ENCODE assay signal across 15 cellular contexts in the genomic region with DNA sequence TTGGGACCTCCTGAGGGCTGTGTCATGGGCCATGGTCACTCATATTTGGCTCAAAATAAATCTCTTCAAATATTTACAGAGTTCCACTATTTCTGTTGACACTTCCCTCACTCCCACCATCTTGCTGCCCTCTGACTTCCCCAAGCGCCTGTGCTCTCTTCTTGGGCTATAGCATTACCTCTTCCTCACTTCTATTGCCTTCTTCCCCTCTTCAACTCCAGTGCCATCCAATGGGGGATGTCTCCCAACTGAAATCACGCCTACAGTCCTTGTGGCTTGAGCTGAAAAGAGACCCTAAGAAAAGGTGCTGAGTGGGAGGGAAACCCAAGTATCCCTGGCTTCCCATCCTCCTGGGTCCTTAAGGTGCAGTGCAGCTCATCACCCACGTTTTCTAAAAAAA. TPM values are rescaled to one million over a fixed set of nuclear protein-coding genes. Genes with fewer than 3 reads are reported as not detected.
DNase-seq lines count a peak whose midpoint lies in the region; ATAC-seq, FAIRE-seq and TF ChIP-seq lines count a peak whose summit lies in the region.
"Had no signal": no experiment of that assay in that cellular context is flagged by ENCODE, and none has a peak within 500 bp of the region (broad histone marks: within the 10 kb centered on the region; RNA-seq: fewer than 3 reads in every experiment).

No MANE protein-coding gene starts in this region.

- H3K36me3 Mint-ChIP-seq in GM23338 (ENCODE audit: low read depth) (peaks cover 21% of the 10 kb centered on the region), progenitor cell of endocrine pancreas (ENCODE audit: insufficient read depth) (no peaks in the 10 kb centered on the region)

- H3K4me3 ChIP-seq in GM23338 (peak overlapping the region; percentile 37; the same call in 1 of the 2 replicates), HUES6 (ENCODE audit: low read depth, low read length) (no peak overlapping the region; the same call in 1 of the 2 replicates), keratinocyte (ENCODE audit: control insufficient read depth in 2 of 3, extremely low read depth in 1 of 3, insufficient read depth in 2 of 3, low read depth in 1 of 3, low read length in 3 of 3) (no peak overlapping the region)
- H3K4me3 ChIP-seq: GM12878 had no signal

- H4K20me1 ChIP-seq in GM23338 (replicated peaks; ENCODE audit: insufficient read depth), result no peaks in the 10 kb centered on the region; the same call in 1 of the 2 replicates
- H4K20me1 ChIP-seq in keratinocyte (ENCODE audit: control insufficient read depth, extremely low read depth, insufficient read depth, low read length), result no peaks in the 10 kb centered on the region

- H3K9ac ChIP-seq in HUES6 (ENCODE audit: low read length) (peak overlapping the region; percentile 60), keratinocyte (ENCODE audit: control insufficient read depth, extremely low read depth, insufficient read depth, low read length) (no peak overlapping the region)

- H3K27ac Mint-ChIP-seq in GM23338, result no peak overlapping the region
- peak overlapping the region; percentile 8 for H3K27ac Mint-ChIP-seq in progenitor cell of endocrine pancreas
- H3K27ac Mint-ChIP-seq: B cell; CD4-positive, alpha-beta T cell had no signal

- TF ChIP-seq CTCF in GM23338 (conservative IDR thresholded peaks at IDR 0.05; ENCODE audit: low read depth in 2 of 2) (no peak), keratinocyte (optimal IDR thresholded peaks at IDR 0.05 in 1 of 3, IDR thresholded peaks at IDR 0.05 in 1 of 3, conservative IDR thresholded peaks at IDR 0.05 in 1 of 3; ENCODE audit: extremely low read depth in 1 of 3, insufficient read depth in 2 of 3, low read length in 3 of 3) (no peak), progenitor cell of endocrine pancreas (IDR thresholded peaks at IDR 0.05; ENCODE audit: unreplicated experiment) (no peak)

- H3K9me3 ChIP-seq in HUES6 (ENCODE audit: control insufficient read depth, insufficient read depth, low read depth, low read length) (0 out of 2 replicates have a peak, but pooled peaks cover 3% of the 10 kb centered on the region), keratinocyte (ENCODE audit: control insufficient read depth, low read depth, low read length) (no peaks in the 10 kb centered on the region)

- peaks cover 3% of the 10 kb centered on the region; the same call in 1 of the 2 replicates for H3K9me2 ChIP-seq in GM23338 (ENCODE audit: insufficient read depth)

- H3K27me3 ChIP-seq in GM23338 (ENCODE audit: insufficient read depth) (no peaks in the 10 kb centered on the region), HUES6 (ENCODE audit: control insufficient read depth, insufficient read depth, low read length) (no peaks in the 10 kb centered on the region), keratinocyte (ENCODE audit: control insufficient read depth, extremely low read depth, insufficient read depth, low read length) (no peaks in the 10 kb centered on the region)

- H3K4me1 Mint-ChIP-seq in GM23338, result peaks cover 39% of the 10 kb centered on the region
- peaks cover 3% of the 10 kb centered on the region for H3K4me1 Mint-ChIP-seq in progenitor cell of endocrine pancreas (ENCODE audit: low read depth)
- H3K4me1 Mint-ChIP-seq: B cell had no signal

- H3K4me2 ChIP-seq in GM23338, result peak overlapping the region; percentile 72
- peak overlapping the region; percentile 22 for H3K4me2 ChIP-seq in keratinocyte (ENCODE audit: control insufficient read depth, extremely low read depth, insufficient read depth, low read depth, low read length)

- dilution Hi-C loops in keratinocyte (cut with MboI; ENCODE audit: extremely low pct_ligation_motif_present, low sequenced_read_pairs), result no loop called here

- H3K27me3 Mint-ChIP-seq in GM23338 (ENCODE audit: insufficient read depth, low read depth, poor library complexity), result peaks cover 12% of the 10 kb centered on the region
- peaks cover 26% of the 10 kb centered on the region for H3K27me3 Mint-ChIP-seq in progenitor cell of endocrine pancreas
- H3K27me3 Mint-ChIP-seq: B cell had no signal

- H3K79me2 ChIP-seq in GM23338 (replicated peaks; ENCODE audit: insufficient read depth), result no peaks in the 10 kb centered on the region
- H3K79me2 ChIP-seq in keratinocyte (ENCODE audit: control insufficient read depth, insufficient read depth, low read length), result no peaks in the 10 kb centered on the region

- H3K9me3 Mint-ChIP-seq in GM23338 (peaks cover 16% of the 10 kb centered on the region; the same call in 2 of the 3 replicates), progenitor cell of endocrine pancreas (ENCODE audit: low read depth) (peaks cover 3% of the 10 kb centered on the region)
- H3K9me3 Mint-ChIP-seq: CD4-positive, alpha-beta T cell had no signal

- H3K4me3 Mint-ChIP-seq in GM23338 (no peak overlapping the region), progenitor cell of endocrine pancreas (ENCODE audit: low read depth) (no peak overlapping the region)
- H3K4me3 Mint-ChIP-seq: B cell; CD4-positive, alpha-beta T cell had no signal

- peaks cover 12% of the 10 kb centered on the region for H3F3A ChIP-seq in GM23338 (replicated peaks; ENCODE audit: low read depth)

- H3K36me3 ChIP-seq in GM23338 (ENCODE audit: insufficient read depth) (no peaks in the 10 kb centered on the region), HUES6 (ENCODE audit: control insufficient read depth, insufficient read depth, low read length) (peaks cover 6% of the 10 kb centered on the region; the same call in 1 of the 2 replicates), keratinocyte (ENCODE audit: control insufficient read depth in 2 of 2, extremely low read depth in 1 of 2, insufficient read depth in 2 of 2, low read length in 2 of 2) (peaks cover 1 to 8% of the 10 kb centered on the region in 2 experiments)

- no peaks in the 10 kb centered on the region for H3K9me1 ChIP-seq in keratinocyte (ENCODE audit: control insufficient read depth, extremely low read depth, insufficient read depth, low read length)

- DNase-seq in GM23338 (ENCODE audit: low spot score), result no peak
- DNase-seq in keratinocyte (ENCODE audit: low read depth, low spot score), result no peak
- no peak for DNase-seq in progenitor cell of endocrine pancreas (ENCODE audit: low spot score, unreplicated experiment)
- DNase-seq in T1000 (lab: John Stamatoyannopoulos, UW), result no peak
- no peak for DNase-seq in SIG-M5 treated with dmso at 0.1 percent for 504 hours (lab: John Stamatoyannopoulos, UW; ENCODE audit: unreplicated experiment)
- DNase-seq in mesenteric fat pad (ENCODE audit: low spot score), result no peak
- DNase-seq: C1 segment of cervical spinal cord; Calu3; CD4-positive, alpha-beta T cell; DMS 273 treated with DMSO at 0.1 percent for 48 hours had no signal

- H3K27ac ChIP-seq in GM23338 (ENCODE audit: low read depth), result peak overlapping the region; percentile 92
- H3K27ac ChIP-seq in HUES6 (ENCODE audit: low read depth, low read length), result no peak overlapping the region
- H3K27ac ChIP-seq in keratinocyte (ENCODE audit: control insufficient read depth, insufficient read depth, low read length), result no peak overlapping the region

- ATAC-seq in GM23338, result no peak; the same call in 2 of the 3 replicates
- no peak for ATAC-seq in HG03025 (IDR thresholded peaks at IDR 0.05; ENCODE audit: low FRiP score, unreplicated experiment)
- ATAC-seq: GM12878 had no signal

- no peak for FAIRE-seq in keratinocyte (lab: Jason Lieb, UNC)
- FAIRE-seq: A204.1, GM12878 had no signal

- H2AFZ ChIP-seq in GM23338, result no peak overlapping the region
- H2AFZ ChIP-seq in keratinocyte (ENCODE audit: control insufficient read depth, low read length), result no peak overlapping the region

- H3K4me1 ChIP-seq in GM23338 (ENCODE audit: insufficient read depth) (peaks cover 9% of the 10 kb centered on the region), HUES6 (ENCODE audit: control insufficient read depth, insufficient read depth, low read length) (peaks cover 8% of the 10 kb centered on the region), keratinocyte (ENCODE audit: control insufficient read depth, extremely low read depth, insufficient read depth, low read length) (peaks cover 6% of the 10 kb centered on the region)

TF ChIP-seq in GM23338, 12 proteins besides CTCF, POLR2A, EP300 and RAD21 (continues in another document):
- TF ChIP-seq ZNF331 (CRISPR knock-in tag; IDR thresholded peaks at IDR 0.05; ENCODE audit: low read depth), result no peak
- TF ChIP-seq, protein P1, sequence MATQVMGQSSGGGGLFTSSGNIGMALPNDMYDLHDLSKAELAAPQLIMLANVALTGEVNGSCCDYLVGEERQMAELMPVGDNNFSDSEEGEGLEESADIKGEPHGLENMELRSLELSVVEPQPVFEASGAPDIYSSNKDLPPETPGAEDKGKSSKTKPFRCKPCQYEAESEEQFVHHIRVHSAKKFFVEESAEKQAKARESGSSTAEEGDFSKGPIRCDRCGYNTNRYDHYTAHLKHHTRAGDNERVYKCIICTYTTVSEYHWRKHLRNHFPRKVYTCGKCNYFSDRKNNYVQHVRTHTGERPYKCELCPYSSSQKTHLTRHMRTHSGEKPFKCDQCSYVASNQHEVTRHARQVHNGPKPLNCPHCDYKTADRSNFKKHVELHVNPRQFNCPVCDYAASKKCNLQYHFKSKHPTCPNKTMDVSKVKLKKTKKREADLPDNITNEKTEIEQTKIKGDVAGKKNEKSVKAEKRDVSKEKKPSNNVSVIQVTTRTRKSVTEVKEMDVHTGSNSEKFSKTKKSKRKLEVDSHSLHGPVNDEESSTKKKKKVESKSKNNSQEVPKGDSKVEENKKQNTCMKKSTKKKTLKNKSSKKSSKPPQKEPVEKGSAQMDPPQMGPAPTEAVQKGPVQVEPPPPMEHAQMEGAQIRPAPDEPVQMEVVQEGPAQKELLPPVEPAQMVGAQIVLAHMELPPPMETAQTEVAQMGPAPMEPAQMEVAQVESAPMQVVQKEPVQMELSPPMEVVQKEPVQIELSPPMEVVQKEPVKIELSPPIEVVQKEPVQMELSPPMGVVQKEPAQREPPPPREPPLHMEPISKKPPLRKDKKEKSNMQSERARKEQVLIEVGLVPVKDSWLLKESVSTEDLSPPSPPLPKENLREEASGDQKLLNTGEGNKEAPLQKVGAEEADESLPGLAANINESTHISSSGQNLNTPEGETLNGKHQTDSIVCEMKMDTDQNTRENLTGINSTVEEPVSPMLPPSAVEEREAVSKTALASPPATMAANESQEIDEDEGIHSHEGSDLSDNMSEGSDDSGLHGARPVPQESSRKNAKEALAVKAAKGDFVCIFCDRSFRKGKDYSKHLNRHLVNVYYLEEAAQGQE (IDR thresholded peaks at IDR 0.05; ENCODE audit: unreplicated experiment), result no peak

RNA-seq across cellular contexts. Expression of a gene that starts 21.8 kb away (rescaled TPM):
- total RNA-seq in GM23338 (2014; rRNA removed; shearing (Covaris generic)), result 48.8 and 50.9 TPM in 2 replicates
- polyA plus RNA-seq in GM23338 (2016; fragmentation: Nextera tagmentation; extraction: Ambion mirVana) (40.2 and 44.1 TPM in 2 replicates), keratinocyte (43.2 to 53.7 TPM (median 51.7 TPM) in 3 replicates)
- 55.3 TPM for polyA plus RNA-seq in keratinocyte (2011; ENCODE audit: low read depth)
- polyA plus RNA-seq in keratinocyte (2011; cell fraction: cytosol; rRNA removed), result 25.8 and 35.3 TPM in 2 replicates
- 40.5 and 52.5 TPM in 2 replicates for polyA plus RNA-seq in keratinocyte (2011; cell fraction: nucleus; rRNA removed)
- polyA plus RNA-seq in keratinocyte (2012; ENCODE audit: low replicate concordance), result 21.1 and 30.6 TPM in 2 replicates
- 30.4 to 61.2 TPM (median 43.1 TPM) in 3 replicates for polyA minus RNA-seq in keratinocyte
- polyA minus RNA-seq in keratinocyte (2011; cell fraction: cytosol; rRNA and poly(A)+ RNA removed), result 89.2 TPM
- 16.4 and 29.3 TPM in 2 replicates for polyA minus RNA-seq in keratinocyte (2011; cell fraction: nucleus; rRNA and poly(A)+ RNA removed)
- total RNA-seq in progenitor cell of endocrine pancreas (49.0 and 50.3 TPM in 2 replicates), mesenteric fat pad (20.8 TPM)
